ENCODE assay signal across 15 cellular contexts in genomic region chr6:5051394-5051793, GRCh38. TPM values are rescaled to one million over a fixed set of nuclear protein-coding genes. Genes with fewer than 3 reads are reported as not detected.
DNase-seq lines count a peak whose midpoint lies in the region; ATAC-seq and TF ChIP-seq lines count a peak whose summit lies in the region.
"Had no signal": no experiment of that assay in that cellular context is flagged by ENCODE, and none has a peak within 500 bp of the region (broad histone marks: within the 10 kb centered on the region; RNA-seq: fewer than 3 reads in every experiment).

No MANE protein-coding gene starts in this region.

- BruUV-seq in A673 (replicated peaks; lab: Mats Ljungman, UMichigan), result no TSS peak

- DNase-seq in A673 (ENCODE audit: low spot score), result no peak
- DNase-seq in MV-4-11 (lab: John Stamatoyannopoulos, UW), result peak; percentile 5
- no peak for DNase-seq in foreskin keratinocyte
- no peak for DNase-seq in head of caudate nucleus
- DNase-seq in T-helper 17 cell, result no peak
- DNase-seq: ACHN; BE2C; Caco-2; CD4-positive, alpha-beta T cell; HCEC 1CT; HFFc6 had no signal

- intact Hi-C loops in A673 (cut with micrococcal nuclease; ENCODE audit: unreplicated experiment), result no loop called here
- intact Hi-C loops in head of caudate nucleus (cut with DNase I), result no loop called here

- no peak overlapping the region for H3K27ac Mint-ChIP-seq in T-helper 17 cell
- H3K27ac Mint-ChIP-seq: CD4-positive, alpha-beta T cell; GM23338; HFFc6 had no signal

- H3K27ac ChIP-seq in A673 (ENCODE audit: low read depth, low read length, poor library complexity, severe bottlenecking), result peak overlapping the region; percentile 75
- H3K27ac ChIP-seq in HEK293 (ENCODE audit: extremely low read depth, low read depth, low read length), result no peak overlapping the region
- H3K27ac ChIP-seq in foreskin keratinocyte, result no peak overlapping the region
- H3K27ac ChIP-seq: C4-2B had no signal

- no peak overlapping the region for H3K4me3 Mint-ChIP-seq in T-helper 17 cell
- H3K4me3 Mint-ChIP-seq: CD4-positive, alpha-beta T cell; GM23338; HFFc6 had no signal

- ATAC-seq in foreskin keratinocyte (peak; percentile 41), GM19455 (IDR thresholded peaks at IDR 0.05; ENCODE audit: unreplicated experiment) (no peak), T-helper 17 cell (no peak)
- ATAC-seq: GM23338 had no signal

- CTCF ChIA-PET in A673 (lab: Charles Lee), result no interaction called here
- CTCF ChIA-PET in HEK293 (lab: Yijun Ruan, JAX), result interaction anchor here (0.7 to 2.1 kb wide), 5 partner anchors 10 to 328 kb away, joined by 3 to 7 read pairs (median 3); no protein-coding TSS in a partner anchor

- H3K27me3 ChIP-seq in A673 (replicated peaks; ENCODE audit: insufficient read depth, low read depth, low read length, poor library complexity) (no peaks in the 10 kb centered on the region), foreskin keratinocyte (no peaks in the 10 kb centered on the region)
- H3K27me3 ChIP-seq: BE2C had no signal

- H3K4me1 ChIP-seq in A673 (ENCODE audit: insufficient read depth, low read length, poor library complexity, severe bottlenecking) (peaks cover 29% of the 10 kb centered on the region), HEK293 (ENCODE audit: control insufficient read depth, insufficient read depth, low read length) (no peaks in the 10 kb centered on the region), foreskin keratinocyte (no peaks in the 10 kb centered on the region)
- H3K4me1 ChIP-seq: BE2C, Caco-2 had no signal

- POLR2A ChIA-PET in A673 (lab: Charles Lee; ENCODE audit: low non-redundant PET), result no interaction called here
- POLR2A ChIA-PET in HEK293 (lab: Yijun Ruan, JAX), result no interaction called here

- no peaks in the 10 kb centered on the region for H3K4me1 Mint-ChIP-seq in T-helper 17 cell

- no peak overlapping the region for H3K4me3 ChIP-seq in A673 (ENCODE audit: low read depth, low read length, poor library complexity, severe bottlenecking)
- H3K4me3 ChIP-seq in HEK293 (ENCODE audit: low read depth, low read length), result no peak overlapping the region
- H3K4me3 ChIP-seq: GM23338 had no signal

- no peaks in the 10 kb centered on the region for H3K27me3 Mint-ChIP-seq in T-helper 17 cell
- H3K27me3 Mint-ChIP-seq: CD4-positive, alpha-beta T cell had no signal

- H3K36me3 ChIP-seq in A673 (ENCODE audit: insufficient read depth, low read length, poor library complexity, severe bottlenecking) (peaks cover 13% of the 10 kb centered on the region), HEK293 (ENCODE audit: control insufficient read depth in 2 of 2, insufficient read depth in 1 of 2, low read length in 2 of 2) (no peaks in the 10 kb centered on the region)
- H3K36me3 ChIP-seq: BE2C had no signal

- no peaks in the 10 kb centered on the region for H3K36me3 Mint-ChIP-seq in T-helper 17 cell (ENCODE audit: low read depth)

- H3K9me3 ChIP-seq in A673 (ENCODE audit: low read depth, low read length, poor library complexity, severe bottlenecking) (peaks cover 42% of the 10 kb centered on the region), HEK293 (ENCODE audit: control insufficient read depth, insufficient read depth, low read depth, low read length) (no peaks in the 10 kb centered on the region), T-helper 17 cell (ENCODE audit: control insufficient read depth, low read length, poor library complexity, severe bottlenecking) (peaks cover 9% of the 10 kb centered on the region)
- H3K9me3 ChIP-seq: BE2C, Caco-2 had no signal

- TF ChIP-seq CTCF in A673 (conservative IDR thresholded peaks at IDR 0.05; ENCODE audit: low read depth, low read length), result no peak
- TF ChIP-seq CTCF in HEK293 (tag by site-specific recombination; IDR thresholded peaks at IDR 0.05), result no peak
- no peak for TF ChIP-seq CTCF in foreskin keratinocyte (conservative IDR thresholded peaks at IDR 0.05)

TF ChIP-seq in HEK293, 187 proteins besides CTCF, POLR2A, EP300 and RAD21:
- TF ChIP-seq ZNF600 (tag by site-specific recombination; IDR thresholded peaks at IDR 0.05) (no peak), SETDB1 (IDR thresholded peaks at IDR 0.05; ENCODE audit: insufficient read length, low read length) (peak; percentile 95), ZNF768 (tag by site-specific recombination; IDR thresholded peaks at IDR 0.05) (no peak), ZNF626 (tag by site-specific recombination; IDR thresholded peaks at IDR 0.05) (no peak), TRIM28 (IDR thresholded peaks at IDR 0.05; ENCODE audit: borderline replicate concordance, low read length) (peak; percentile 37; the same call in 1 of the 2 replicates), ZNF157 (tag by site-specific recombination; IDR thresholded peaks at IDR 0.05) (no peak)

RNA-seq across cellular contexts. Expression of gene PPP1R3G, which starts 33.7 kb away (rescaled TPM):
- total RNA-seq in A673 (2021), result 0.24 and 0.81 TPM in 2 replicates
- 0.07 and 0.10 TPM in 2 replicates for total RNA-seq in foreskin keratinocyte
- 0.06 and 0.09 TPM in 2 replicates for polyA plus RNA-seq in foreskin keratinocyte
- not detected for total RNA-seq in T-helper 17 cell
- total RNA-seq: CD4-positive, alpha-beta T cell had no signal

RNA-seq across cellular contexts. Expression of gene RPP40, which starts 47.6 kb away (rescaled TPM):
- total RNA-seq in A673 (2021) (28.0 and 30.7 TPM in 2 replicates), foreskin keratinocyte (12.6 and 12.9 TPM in 2 replicates), T-helper 17 cell (1 to 10 TPM; 2.1 TPM)
- 13.5 and 15.4 TPM in 2 replicates for polyA plus RNA-seq in foreskin keratinocyte
